In genomic region chr3:151301787-151302186, GRCh38 we compare ENCODE assay signal across 16 cellular contexts.
DNase-seq lines count a peak whose midpoint lies in the region; ATAC-seq and TF ChIP-seq lines count a peak whose summit lies in the region.
"Had no signal": no experiment of that assay in that cellular context is flagged by ENCODE, and none has a peak within 500 bp of the region (broad histone marks: within the 10 kb centered on the region; RNA-seq: fewer than 3 reads in every experiment).

No MANE protein-coding gene starts in this region.

- ATAC-seq in activated CD4-positive, CD25-positive, alpha-beta regulatory T cell treated with anti-CD3 and anti-CD28 coated beads, Interleukin-2, amount 50 U/mL, for 24 hours = peak; percentile 25 to 37
- ATAC-seq in GM21367 (IDR thresholded peaks at IDR 0.05; ENCODE audit: unreplicated experiment) = no peak
- no peak for ATAC-seq in HG03442 (IDR thresholded peaks at IDR 0.05; ENCODE audit: unreplicated experiment)
- no peak for ATAC-seq in HG02678 (IDR thresholded peaks at IDR 0.05; ENCODE audit: unreplicated experiment)
- ATAC-seq: A549, right cardiac atrium had no signal

- in situ Hi-C loops in astrocyte of the spinal cord (cut with HindIII; ENCODE audit: low sequenced_read_pairs) = no loop called here

- no peak for TF ChIP-seq CTCF in astrocyte of the spinal cord (IDR thresholded peaks at IDR 0.05; ENCODE audit: low read depth, low read length)

- DNase-seq in activated CD4-positive, CD25-positive, alpha-beta regulatory T cell treated with anti-CD3 and anti-CD28 coated beads, Interleukin-2, amount 50 U/mL, for 72 hours = no peak
- DNase-seq in HS-5 (ENCODE audit: low read depth) = peak; percentile 46
- peak; percentile 81 for DNase-seq in astrocyte of the spinal cord (ENCODE audit: low read depth, low spot score)
- DNase-seq in iris pigment epithelial cell (ENCODE audit: low read depth) = peak; percentile 90
- DNase-seq: activated CD4-positive, alpha-beta T cell treated with anti-CD3 and anti-CD28 coated beads for 48 hours; activated effector memory CD4-positive, alpha-beta T cell treated with Interleukin-2 at 50 U/mL for 16 hours; effector CD8-positive, alpha-beta T cell; glutamatergic neuron; right cardiac atrium; SHP77 had no signal

- no peak overlapping the region for H3K4me3 ChIP-seq in astrocyte of the spinal cord (ENCODE audit: low read depth, low read length)
- H3K4me3 ChIP-seq: A549, neural progenitor cell had no signal

Comparison
In these comparisons a context has a peak if more than half of its experiments do, and no peak if none do; other contexts are left out.
1. ATAC-seq: peak in activated CD4-positive, CD25-positive, alpha-beta regulatory T cell treated with anti-CD3 and anti-CD28 coated beads, Interleukin-2, amount 50 U/mL, for 24 hours (2 of 2); none in GM21367 (single experiment), HG03442 (single experiment) and HG02678 (single experiment).